In the genomic region with DNA sequence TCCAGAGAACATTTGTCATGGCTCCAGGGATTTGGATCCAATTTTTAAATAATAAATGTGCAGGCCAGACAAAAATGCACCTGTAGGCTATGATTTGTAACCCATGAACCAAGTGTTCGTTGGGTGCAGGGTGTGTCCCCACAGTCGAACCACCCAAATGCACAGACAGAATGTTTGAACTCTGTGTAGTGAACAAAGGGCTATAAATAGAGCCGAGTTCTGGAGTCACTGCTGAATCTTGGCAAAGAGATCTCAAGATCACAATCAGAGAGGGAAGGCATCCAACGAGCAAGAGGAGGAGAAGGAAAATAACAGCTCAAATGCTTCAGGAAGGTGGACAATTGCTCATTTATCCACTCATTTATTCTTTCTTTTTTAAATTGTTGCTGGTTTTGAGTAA, we compare ENCODE assay signal across 20 cellular contexts.
DNase-seq lines count a peak whose midpoint lies in the region; ATAC-seq and TF ChIP-seq lines count a peak whose summit lies in the region.
"Had no signal": no experiment of that assay in that cellular context is flagged by ENCODE, and none has a peak within 500 bp of the region (broad histone marks: within the 10 kb centered on the region; RNA-seq: fewer than 3 reads in every experiment).

No MANE protein-coding gene starts in this region.

- no peaks in the 10 kb centered on the region for H3K36me3 ChIP-seq in mucosa of descending colon (ENCODE audit: low read depth)
- H3K36me3 ChIP-seq in psoas muscle (ENCODE audit: insufficient read depth in 1 of 2, low read depth in 1 of 2) = no peaks in the 10 kb centered on the region
- no peaks in the 10 kb centered on the region for H3K36me3 ChIP-seq in BE2C
- H3K36me3 ChIP-seq: HAP-1, MG63, Peyer's patch had no signal

- in situ Hi-C loops in GM13976 (cut with MboI; ENCODE audit: low sequenced_read_pairs, unreplicated experiment) = no loop called here

- H3K27me3 ChIP-seq in psoas muscle (ENCODE audit: insufficient read depth in 3 of 3, low read length in 2 of 3) (no peaks in the 10 kb centered on the region), BE2C (no peaks in the 10 kb centered on the region)
- H3K27me3 ChIP-seq: MG63, Peyer's patch had no signal

- 3 to 11% (median 6%) methylated on average over 4 of the region's 4 CpGs for WGBS in psoas muscle, 3 donors

- no peak for TF ChIP-seq CTCF in LNCaP clone FGC (IDR thresholded peaks at IDR 0.05; ENCODE audit: control insufficient read depth, extremely low read depth, insufficient read depth)
- TF ChIP-seq CTCF in mucosa of descending colon (IDR thresholded peaks at IDR 0.05) = no peak
- no peak for TF ChIP-seq CTCF in psoas muscle (IDR thresholded peaks at IDR 0.05)
- TF ChIP-seq CTCF in GM13976 (IDR thresholded peaks at IDR 0.05; ENCODE audit: borderline replicate concordance, control extremely low read depth, extremely low read depth, insufficient read depth, missing control alignments) = no peak
- TF ChIP-seq CTCF in BE2C (IDR thresholded peaks at IDR 0.05; ENCODE audit: low read depth, low read length) = no peak

- ATAC-seq in mucosa of descending colon (peak; percentile 52), psoas muscle (peak in 3 of 4 donors; percentile 46 to 80 (median 78))

- H3K4me3 ChIP-seq in LNCaP clone FGC (ENCODE audit: low read depth, low read length) = no peak overlapping the region
- no peak overlapping the region for H3K4me3 ChIP-seq in mucosa of descending colon
- no peak overlapping the region for H3K4me3 ChIP-seq in psoas muscle
- H3K4me3 ChIP-seq in BE2C (ENCODE audit: low read depth, low read length) = no peak overlapping the region
- H3K4me3 ChIP-seq: HAP-1, MG63, Peyer's patch had no signal

- intact Hi-C loops in mucosa of descending colon (cut with DNase I, micrococcal nuclease) (no loop called here), psoas muscle (cut with DNase I) (no loop called here)

- DNase-seq in AG20443 (ENCODE audit: low spot score) (peak; percentile 21), LNCaP clone FGC (ENCODE audit: low read depth) (peak; percentile 37), mucosa of descending colon (no peak), psoas muscle (no peak), GM13976 (ENCODE audit: low spot score) (no peak), BE2C (no peak), DMS53 (lab: John Stamatoyannopoulos, UW) (no peak)
- DNase-seq: DMS79, IMR-90, MG63, NCI-H1092, NCI-H146, NCI-H2081, NCI-H2171 treated with DMSO at 0.1 percent for 48 hours, NCI-H446, NCI-H526 treated with DMSO at 0.1 percent for 48 hours, Peyer's patch had no signal

- H3K4me1 ChIP-seq in mucosa of descending colon (ENCODE audit: low read depth) = peaks cover 12% of the 10 kb centered on the region
- no peaks in the 10 kb centered on the region for H3K4me1 ChIP-seq in psoas muscle
- H3K4me1 ChIP-seq in BE2C = no peaks in the 10 kb centered on the region
- H3K4me1 ChIP-seq: HAP-1, Peyer's patch had no signal

- H3K27ac ChIP-seq in psoas muscle = no peak overlapping the region
- H3K27ac ChIP-seq: C4-2B, HL-60, Peyer's patch had no signal

- H3K9me3 ChIP-seq in mucosa of descending colon (no peaks in the 10 kb centered on the region), psoas muscle (no peaks in the 10 kb centered on the region), BE2C (no peaks in the 10 kb centered on the region)
- H3K9me3 ChIP-seq: MG63, Peyer's patch had no signal

Comparison
In these comparisons a context has a peak if more than half of its experiments do, and no peak if none do; other contexts are left out.
1. DNase-seq: peak in AG20443 (single experiment) and LNCaP clone FGC (single experiment); none in mucosa of descending colon (0 of 3), psoas muscle (0 of 2), GM13976 (single experiment), BE2C (single experiment) and DMS53 (single experiment).